In genomic region chr12:6873094-6874006, GRCh38 we compare ENCODE assay signal across 8 cellular contexts. TPM values are rescaled to one million over a fixed set of nuclear protein-coding genes. Genes with fewer than 3 reads are reported as not detected.
A peak's percentile ranks its signal among the peaks of the same experiment; 100 is the strongest.
DNase-seq lines count a peak whose midpoint lies in the region; ATAC-seq and TF ChIP-seq lines count a peak whose summit lies in the region.

SPSB2 (minus strand) TSS chr12:6873303; CDS start chr12:6872901, 402 bp downstream.

- peak within 1 kb of the TSS; percentile 94 for H3K4me3 Mint-ChIP-seq in endothelial cell (ENCODE audit: unreplicated experiment)
- H3K4me3 Mint-ChIP-seq in mesothelial cell of epicardium: peak within 1 kb of the TSS; percentile 84

- no peak within 1 kb of the TSS for H2AFZ ChIP-seq in OCI-LY1 (ENCODE audit: low read length)

- no peaks in the 10 kb centered on the region for H3K9me3 ChIP-seq in OCI-LY1 (ENCODE audit: low read length)

- H3K27ac ChIP-seq in OCI-LY1 (ENCODE audit: low read depth, low read length, poor library complexity, severe bottlenecking): peak within 1 kb of the TSS; percentile 78

- H3K4me3 ChIP-seq in OCI-LY1 (ENCODE audit: low read depth, low read length, poor library complexity, severe bottlenecking): peak within 1 kb of the TSS; percentile 83

- peak; percentile 59 for ATAC-seq in GM21526 (IDR thresholded peaks at IDR 0.05; ENCODE audit: low FRiP score, unreplicated experiment)

- H3K4me1 Mint-ChIP-seq in endothelial cell (ENCODE audit: unreplicated experiment) (peaks cover 26% of the 10 kb centered on the region), mesothelial cell of epicardium (peaks cover 28% of the 10 kb centered on the region)

- peak within 1 kb of the TSS; percentile 88 for H3K9ac ChIP-seq in OCI-LY1 (ENCODE audit: low read length)

- peaks cover 51% of the 10 kb centered on the region for H3K4me1 ChIP-seq in OCI-LY1 (ENCODE audit: insufficient read depth, low read length, severe bottlenecking)

- no peaks in the 10 kb centered on the region for H3K27me3 ChIP-seq in OCI-LY1 (ENCODE audit: insufficient read depth, low read length)

- H4K20me1 ChIP-seq in OCI-LY1 (ENCODE audit: insufficient read depth, low read length): peaks cover 2% of the 10 kb centered on the region; the same call in 1 of the 2 replicates

- H3K36me3 ChIP-seq in OCI-LY1 (ENCODE audit: insufficient read depth, low read length): peaks cover 68% of the 10 kb centered on the region

- peaks cover 10% of the 10 kb centered on the region; the same call in 1 of the 2 replicates for H3F3A ChIP-seq in OCI-LY1 (ENCODE audit: insufficient read depth, low read length)

- H3K9me2 ChIP-seq in OCI-LY1 (ENCODE audit: low read depth, low read length): no peaks in the 10 kb centered on the region

- H3K36me3 Mint-ChIP-seq in endothelial cell (ENCODE audit: low read depth, unreplicated experiment) (peaks cover 31% of the 10 kb centered on the region), mesothelial cell of epicardium (peaks cover 13% of the 10 kb centered on the region)

- peak within 1 kb of the TSS; percentile 93 for H3K4me2 ChIP-seq in OCI-LY1 (ENCODE audit: low read length)

- DNase-seq in D341Med (ENCODE audit: low spot score): peak; percentile 97
- peak; percentile 91 for DNase-seq in HuH-7.5 (ENCODE audit: low spot score)
- DNase-seq in activated CD8-positive, alpha-beta memory T cell treated with anti-CD3 and anti-CD28 coated beads, Interleukin-2, amount 50 U/mL, for 4 hours: peak; percentile 100
- peak; percentile 100 for DNase-seq in endothelial cell (ENCODE audit: low spot score)
- peak; percentile 99 for DNase-seq in mesothelial cell of epicardium (ENCODE audit: low spot score in 2 of 2, unreplicated experiment in 2 of 2)
- peak; percentile 97 to 99 for DNase-seq in stimulated activated CD8-positive, alpha-beta memory T cell treated with anti-CD3 and anti-CD28 coated beads, Interleukin-15, amount 100 ng/mL, for 4 hours (ENCODE audit: low read depth in 2 of 2)

- H3K27ac Mint-ChIP-seq in endothelial cell (ENCODE audit: unreplicated experiment): peak within 1 kb of the TSS; percentile 48
- peak within 1 kb of the TSS; percentile 59 for H3K27ac Mint-ChIP-seq in mesothelial cell of epicardium

- H3K9me3 Mint-ChIP-seq in endothelial cell (ENCODE audit: unreplicated experiment) (no peaks in the 10 kb centered on the region), mesothelial cell of epicardium (no peaks in the 10 kb centered on the region)

- H3K27me3 Mint-ChIP-seq in endothelial cell (ENCODE audit: unreplicated experiment): peaks cover 11% of the 10 kb centered on the region
- no peaks in the 10 kb centered on the region for H3K27me3 Mint-ChIP-seq in mesothelial cell of epicardium (ENCODE audit: low read depth)

- TF ChIP-seq CTCF in OCI-LY1 (IDR thresholded peaks at IDR 0.05; ENCODE audit: low read length) (no peak), endothelial cell (IDR thresholded peaks at IDR 0.05; ENCODE audit: unreplicated experiment) (no peak), mesothelial cell of epicardium (IDR thresholded peaks at IDR 0.05; ENCODE audit: unreplicated experiment) (no peak)

- H3K79me2 ChIP-seq in OCI-LY1 (ENCODE audit: insufficient read depth, low read length): peaks cover 3% of the 10 kb centered on the region

RNA-seq across cellular contexts. Expression of gene SPSB2, which starts in this region (rescaled TPM):
- total RNA-seq in endothelial cell (ENCODE audit: unreplicated experiment) (6.7 TPM), mesothelial cell of epicardium (2.4 to 4.1 TPM (median 2.9 TPM) in 3 replicates)

Comparison
In these comparisons a context has a peak if more than half of its experiments do, and no peak if none do; other contexts are left out.
1. Peak in every context shown above with its lines: DNase-seq, ATAC-seq, H3K4me3 ChIP-seq and H3K27ac ChIP-seq.